34 cellular contexts compared by ENCODE assay signal in the genomic region with DNA sequence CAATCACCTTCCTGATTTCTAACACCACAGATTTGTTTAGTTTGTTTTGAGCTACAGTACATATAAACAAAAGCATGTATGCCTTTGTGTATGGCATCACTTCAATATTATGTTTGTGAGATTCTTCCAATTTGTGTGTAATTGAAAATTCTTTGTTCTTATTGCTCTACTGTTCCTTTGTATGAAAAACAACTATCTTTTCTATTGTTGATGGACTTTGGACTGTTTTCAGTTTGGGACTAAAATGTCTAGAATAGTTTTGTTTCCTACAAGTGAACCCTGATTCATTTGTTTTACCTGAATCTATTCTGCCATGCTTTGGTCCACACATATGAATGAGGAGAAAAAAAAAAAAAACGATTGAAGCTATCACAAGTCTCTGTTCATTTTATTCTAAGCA.
"Had no signal": no experiment of that assay in that cellular context is flagged by ENCODE, and none has a peak within 500 bp of the region (broad histone marks: within the 10 kb centered on the region; RNA-seq: fewer than 3 reads in every experiment).

No MANE protein-coding gene starts in this region.

- H3K27me3 ChIP-seq: ascending aorta, brain microvascular endothelial cell, MG63, SJCRH30 had no signal

- H3K4me3 Mint-ChIP-seq: activated B cell treated with CpG ODN at 0.5 μM for 24 hours had no signal

- H3K9me3 Mint-ChIP-seq: activated B cell treated with CpG ODN at 0.5 μM for 24 hours; activated naive CD4-positive, alpha-beta T cell treated with anti-CD3 and anti-CD28 coated beads, Interleukin-2, amount 50 U/mL, for 72 hours; activated T-helper 1 cell treated with anti-CD3 and anti-CD28 coated beads, Interleukin-12 subunit alpha, Interleukin-12 subunit beta, Interleukin-2, Interleukin-4 antibody, amounts not matched to agents 30 ng/mL and 10 ng/mL and 1 ng/mL, durations not matched to agents 14 hours and 24 hours and 36 hours had no signal

- DNase-seq: activated B cell treated with CpG ODN at 0.5 μM for 24 hours; activated CD4-positive, alpha-beta T cell treated with anti-CD3 and anti-CD28 coated beads for 1 hour; activated CD4-positive, alpha-beta T cell treated with anti-CD3 and anti-CD28 coated beads, Interleukin-2, amount 10 ng/mL, durations not matched to agents 24 days and 14 days; activated CD4-positive, alpha-beta T cell treated with anti-CD3 and anti-CD28 coated beads, Interleukin-2, amount 50 U/mL, for 48 hours; activated CD8-positive, alpha-beta memory T cell treated with anti-CD3 and anti-CD28 coated beads, Interleukin-2, amount 10 ng/mL, durations not matched to agents 7 days and 5 days; activated effector memory CD4-positive, alpha-beta T cell treated with anti-CD3 and anti-CD28 coated beads, Interleukin-2, amount 50 U/mL, for 16 hours; activated naive CD4-positive, alpha-beta T cell treated with Interleukin-2 at 50 U/mL for 16 hours; activated naive CD8-positive, alpha-beta T cell treated with anti-CD3 and anti-CD28 coated beads, Interleukin-2, amount 50 U/mL, for 24 hours; activated T-cell treated with anti-CD3 and anti-CD28 coated beads, Interleukin-2, amount 50 U/mL, for 24 hours; amniotic stem cell; brain microvascular endothelial cell; cerebellar nuclear complex; MG63; MV-4-11; NCI-H1092 treated with DMSO at 0.1 percent for 48 hours; NCI-H1417 treated with DMSO at 0.1 percent for 48 hours; NCI-H1694; NCI-H2029; NCI-H2107; NCI-H2171 treated with DMSO at 0.1 percent for 48 hours; NCI-H226; NCI-H510A; NCI-H526 treated with DMSO at 0.1 percent for 48 hours; NCI-H82; Right ventricle myocardium superior; SJCRH30; T-helper 9 cell had no signal

- ATAC-seq: activated CD8-positive, alpha-beta memory T cell treated with anti-CD3 and anti-CD28 coated beads, Interleukin-2, amount 10 ng/mL, durations not matched to agents 7 days and 5 days; activated naive CD4-positive, alpha-beta T cell treated with anti-CD3 and anti-CD28 coated beads, Interleukin-2, amount 50 U/mL, for 72 hours; activated naive CD8-positive, alpha-beta T cell treated with anti-CD3 and anti-CD28 coated beads, Interleukin-2, amount 50 U/mL, for 24 hours; Panc1 had no signal

- H3K4me1 ChIP-seq: ascending aorta, SJCRH30 had no signal

- H3K36me3 ChIP-seq: ascending aorta, brain microvascular endothelial cell, cardiac muscle cell, MG63, SJCRH30 had no signal

- H3K27ac ChIP-seq: ascending aorta, brain microvascular endothelial cell, cardiac muscle cell, RWPE1, SJCRH30 had no signal

- H3K9me3 ChIP-seq: ascending aorta, MG63, SJCRH30 had no signal

- H3K27ac Mint-ChIP-seq: activated B cell treated with CpG ODN at 0.5 μM for 24 hours; activated CD4-positive, alpha-beta T cell treated with anti-CD3 and anti-CD28 coated beads, Interleukin-2, amount 10 ng/mL, durations not matched to agents 24 days and 14 days; activated CD8-positive, alpha-beta memory T cell treated with anti-CD3 and anti-CD28 coated beads, Interleukin-2, amount 10 ng/mL, durations not matched to agents 7 days and 5 days; activated naive CD8-positive, alpha-beta T cell treated with anti-CD3 and anti-CD28 coated beads, Interleukin-2, amount 50 U/mL, for 24 hours; activated T-cell treated with anti-CD3 and anti-CD28 coated beads, Interleukin-2, amount 50 U/mL, for 24 hours; activated T-helper 1 cell treated with anti-CD3 and anti-CD28 coated beads, Interleukin-12 subunit alpha, Interleukin-12 subunit beta, Interleukin-2, Interleukin-4 antibody, amounts not matched to agents 30 ng/mL and 10 ng/mL and 1 ng/mL, durations not matched to agents 14 hours and 24 hours and 36 hours; T-helper 1 cell treated with Interleukin-12 subunit alpha and Interleukin-12 subunit beta and Interleukin-4 antibody, amounts not matched to agents 30 μg/mL and 1 μg/mL, for 36 hours had no signal
